Comparison of ENCODE assay signal across 23 cellular contexts in the genomic region with DNA sequence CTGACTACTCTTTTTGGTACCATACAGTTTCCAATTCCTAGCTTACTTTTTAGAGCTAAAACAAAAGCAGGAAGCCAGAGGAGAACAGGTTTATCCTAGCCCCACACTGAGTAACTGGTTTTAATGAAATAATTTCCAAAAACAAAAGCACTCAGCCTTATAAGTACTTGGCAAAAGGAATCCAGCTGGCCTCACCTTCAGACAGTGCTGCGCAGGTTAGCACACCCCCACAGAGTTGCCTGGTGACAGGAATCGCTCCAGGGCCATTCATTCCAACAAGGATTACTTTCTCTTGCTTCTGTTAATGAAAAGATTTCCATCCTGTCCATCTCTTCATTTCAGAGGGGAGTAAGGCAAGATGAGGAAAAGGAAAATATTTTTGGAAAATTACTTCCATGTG.
"Had no signal": no experiment of that assay in that cellular context is flagged by ENCODE, and none has a peak within 500 bp of the region (broad histone marks: within the 10 kb centered on the region; RNA-seq: fewer than 3 reads in every experiment).

No MANE protein-coding gene starts in this region.

- H3K36me3 ChIP-seq: ovary, prostate gland, right atrium auricular region had no signal

- H3K9me3 Mint-ChIP-seq: activated B cell treated with CpG ODN at 0.5 μM for 24 hours; activated naive CD4-positive, alpha-beta T cell treated with anti-CD3 and anti-CD28 coated beads, Interleukin-2, amount 10 ng/mL, durations not matched to agents 7 days and 5 days; activated T-cell treated with anti-CD3 and anti-CD28 coated beads, Interleukin-2, amount 50 U/mL, for 72 hours; mesothelial cell of epicardium; natural killer cell treated with Interleukin-12 subunit alpha and Interleukin-12 subunit beta and Interleukin-15 and Interleukin-18, amount 100 ng/mL, for 72 hours had no signal

- H3K4me3 Mint-ChIP-seq: activated B cell treated with CpG ODN at 0.5 μM for 24 hours; activated naive CD4-positive, alpha-beta T cell treated with anti-CD3 and anti-CD28 coated beads, Interleukin-2, amount 10 ng/mL, durations not matched to agents 7 days and 5 days; activated T-cell treated with anti-CD3 and anti-CD28 coated beads, Interleukin-2, amount 50 U/mL, for 72 hours; mesothelial cell of epicardium; natural killer cell treated with Interleukin-12 subunit alpha and Interleukin-12 subunit beta and Interleukin-15 and Interleukin-18, amount 100 ng/mL, for 72 hours had no signal

- DNase-seq: activated B cell treated with CpG ODN at 0.5 μM for 24 hours; activated CD4-positive, alpha-beta T cell treated with anti-CD3 and anti-CD28 coated beads for 4 hours; activated CD4-positive, alpha-beta T cell treated with anti-CD3 and anti-CD28 coated beads, Interleukin-2, amount 50 U/mL, for 48 hours; activated effector memory CD4-positive, alpha-beta T cell treated with Interleukin-2 at 50 U/mL for 16 hours; activated naive CD4-positive, alpha-beta T cell treated with anti-CD3 and anti-CD28 coated beads, Interleukin-2, amount 10 ng/mL, durations not matched to agents 7 days and 5 days; activated T-cell treated with anti-CD3 and anti-CD28 coated beads, Interleukin-2, amount 50 U/mL, for 72 hours; amygdala; effector memory CD4-positive, alpha-beta T cell; gastrocnemius medialis; hippocampal formation; kidney glomerular epithelial cell; left ventricle myocardium inferior; ovary; stimulated activated CD4-positive, alpha-beta T cell treated with anti-CD3 and anti-CD28 coated beads, Interleukin-4, amount 100 ng/mL, for 4 hours; stimulated activated naive CD8-positive, alpha-beta T cell treated with anti-CD3 and anti-CD28 coated beads, Interleukin-15, Interleukin-2, amounts not matched to agents 100 U/mL and 50 U/mL, for 24 hours; T-helper 1 cell; T-helper 9 cell had no signal

- H3K27ac ChIP-seq: esophagus muscularis mucosa, gastrocnemius medialis, left ventricle myocardium inferior, neutrophil, ovary, prostate gland, right atrium auricular region had no signal

- ATAC-seq: activated T-cell treated with anti-CD3 and anti-CD28 coated beads, Interleukin-2, amount 50 U/mL, for 72 hours; gastrocnemius medialis; natural killer cell treated with Interleukin-12 subunit alpha and Interleukin-12 subunit beta and Interleukin-15 and Interleukin-18, amount 100 ng/mL, for 72 hours; stimulated activated naive CD8-positive, alpha-beta T cell treated with anti-CD3 and anti-CD28 coated beads, Interleukin-15, Interleukin-2, amounts not matched to agents 100 U/mL and 50 U/mL, for 24 hours had no signal

- H3K27me3 Mint-ChIP-seq: activated B cell treated with CpG ODN at 0.5 μM for 24 hours; activated naive CD4-positive, alpha-beta T cell treated with anti-CD3 and anti-CD28 coated beads, Interleukin-2, amount 10 ng/mL, durations not matched to agents 7 days and 5 days; natural killer cell treated with Interleukin-12 subunit alpha and Interleukin-12 subunit beta and Interleukin-15 and Interleukin-18, amount 100 ng/mL, for 72 hours had no signal

- H3K4me1 Mint-ChIP-seq: activated B cell treated with CpG ODN at 0.5 μM for 24 hours; activated naive CD4-positive, alpha-beta T cell treated with anti-CD3 and anti-CD28 coated beads, Interleukin-2, amount 10 ng/mL, durations not matched to agents 7 days and 5 days; mesothelial cell of epicardium had no signal

- H3K4me1 ChIP-seq: esophagus muscularis mucosa, gastrocnemius medialis, left ventricle myocardium inferior, prostate gland, right atrium auricular region had no signal

- H3K27me3 ChIP-seq: esophagus muscularis mucosa, gastrocnemius medialis, neutrophil, ovary, right atrium auricular region had no signal

- H3K9me3 ChIP-seq: esophagus muscularis mucosa, gastrocnemius medialis, left ventricle myocardium inferior, neutrophil, ovary, prostate gland, right atrium auricular region had no signal

- H3K4me3 ChIP-seq: esophagus muscularis mucosa, gastrocnemius medialis, left ventricle myocardium inferior, ovary, prostate gland, right atrium auricular region had no signal

- H3K27ac Mint-ChIP-seq: activated B cell treated with CpG ODN at 0.5 μM for 24 hours; activated naive CD4-positive, alpha-beta T cell treated with anti-CD3 and anti-CD28 coated beads, Interleukin-2, amount 10 ng/mL, durations not matched to agents 7 days and 5 days; activated T-cell treated with anti-CD3 and anti-CD28 coated beads, Interleukin-2, amount 50 U/mL, for 72 hours; mesothelial cell of epicardium had no signal
